Comparison of ENCODE assay signal across 26 cellular contexts in the genomic region with DNA sequence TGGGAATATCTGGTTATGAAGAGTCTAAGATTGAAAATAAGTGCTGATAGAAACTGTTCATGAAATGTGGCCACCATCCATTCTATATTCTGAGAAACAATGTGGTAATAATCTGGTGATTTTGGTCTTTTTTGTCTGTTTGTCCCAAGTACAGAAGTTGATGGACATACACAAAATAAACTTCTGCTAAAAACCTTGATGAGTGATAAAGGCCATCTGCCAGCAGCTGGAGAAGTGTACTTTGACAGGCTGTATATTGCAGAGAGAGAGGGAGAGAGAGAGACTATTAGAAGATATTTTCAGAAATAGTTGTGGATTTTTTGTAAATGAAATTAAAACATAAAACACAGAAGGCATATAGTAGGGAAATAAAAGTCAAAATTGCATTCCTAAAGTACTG.
"Had no signal": no experiment of that assay in that cellular context is flagged by ENCODE, and none has a peak within 500 bp of the region (broad histone marks: within the 10 kb centered on the region; RNA-seq: fewer than 3 reads in every experiment).

No MANE protein-coding gene starts in this region.

- H3K9ac ChIP-seq: parathyroid adenoma had no signal

- H3K9me3 ChIP-seq: colonic mucosa, esophagus muscularis mucosa, gastroesophageal sphincter, heart left ventricle, mucosa of descending colon, neutrophil, right lobe of liver, thoracic aorta, tibial nerve, upper lobe of left lung, vagina had no signal

- H3K36me3 ChIP-seq: colonic mucosa, esophagus muscularis mucosa, gastroesophageal sphincter, heart left ventricle, neutrophil, right lobe of liver, thoracic aorta, tibial nerve, upper lobe of left lung, vagina had no signal

- H3K4me3 ChIP-seq: colonic mucosa, esophagus muscularis mucosa, gastroesophageal sphincter, heart left ventricle, hepatocyte, lung, mucosa of descending colon, right lobe of liver, smooth muscle cell, thoracic aorta, tibial nerve, upper lobe of left lung, vagina had no signal

- H3K4me1 ChIP-seq: colonic mucosa, esophagus muscularis mucosa, gastroesophageal sphincter, heart left ventricle, parathyroid adenoma, right lobe of liver, tibial nerve, vagina had no signal

- ATAC-seq: foreskin keratinocyte; gastroesophageal sphincter; heart left ventricle; left lobe of liver; mucosa of descending colon; natural killer cell treated with Interleukin-12 subunit alpha and Interleukin-12 subunit beta and Interleukin-15 and Interleukin-18, amount 100 ng/mL, for 72 hours; right lobe of liver; stimulated activated naive B cell treated with anti-CD40 and anti-IgM and Interleukin-4, amounts not matched to agents 10 μg/mL and 1 μg/mL and 100 μg/mL, for 72 hours had no signal

- H3K4me2 ChIP-seq: hepatocyte, smooth muscle cell had no signal

- H2AFZ ChIP-seq: hepatocyte, parathyroid adenoma had no signal

- H3K79me2 ChIP-seq: hepatocyte, parathyroid adenoma had no signal

- H3K27ac ChIP-seq: colonic mucosa, esophagus muscularis mucosa, foreskin keratinocyte, gastroesophageal sphincter, heart left ventricle, hepatocyte, neutrophil, parathyroid adenoma, right lobe of liver, thoracic aorta, tibial nerve, upper lobe of left lung, vagina had no signal

- DNase-seq: colonic mucosa; effector CD8-positive, alpha-beta T cell; endodermal cell; foreskin keratinocyte; heart left ventricle; kidney; mucosa of descending colon; naive B cell; right lobe of liver; stimulated activated CD4-positive, alpha-beta T cell treated with anti-CD3 and anti-CD28 coated beads, Interleukin-12 subunit alpha, Interleukin-12 subunit beta, amount 100 ng/mL, for 4 hours; stimulated activated CD4-positive, alpha-beta T cell treated with anti-CD3 and anti-CD28 coated beads, Interleukin-1b, Interleukin-23, amount 100 ng/mL, for 48 hours; stimulated activated CD4-positive, alpha-beta T cell treated with anti-CD3 and anti-CD28 coated beads, Interleukin-4, amount 100 ng/mL, for 1 hour; stimulated activated naive B cell treated with anti-CD40 and anti-IgM and Interleukin-4, amounts not matched to agents 10 μg/mL and 1 μg/mL and 100 μg/mL, for 72 hours; upper lobe of left lung had no signal

- H3K27me3 ChIP-seq: colonic mucosa, esophagus muscularis mucosa, foreskin keratinocyte, gastroesophageal sphincter, hepatocyte, neutrophil, right lobe of liver, tibial nerve, upper lobe of left lung, vagina had no signal
